16 cellular contexts compared by ENCODE assay signal in genomic region chr6:41268478-41268877, GRCh38. TPM values are rescaled to one million over a fixed set of nuclear protein-coding genes. Genes with fewer than 3 reads are reported as not detected.
DNase-seq lines count a peak whose midpoint lies in the region; TF ChIP-seq lines count a peak whose summit lies in the region.
"Had no signal": no experiment of that assay in that cellular context is flagged by ENCODE, and none has a peak within 500 bp of the region (broad histone marks: within the 10 kb centered on the region; RNA-seq: fewer than 3 reads in every experiment).

No MANE protein-coding gene starts in this region.

- peak; percentile 0 for DNase-seq in GM13976 (ENCODE audit: low spot score)
- DNase-seq in coronary artery (ENCODE audit: low spot score), result peak; percentile 52
- peak; percentile 10 for DNase-seq in islet precursor cell
- DNase-seq in activated CD4-positive, alpha-beta T cell treated with anti-CD3 and anti-CD28 coated beads, Interleukin-2, amount 10 ng/mL, durations not matched to agents 7 days and 5 days, result no peak
- no peak for DNase-seq in A673 (ENCODE audit: low spot score)
- no peak for DNase-seq in GF-D8 (lab: John Stamatoyannopoulos, UW)
- DNase-seq: 8988T; Caco-2; Calu3; CD4-positive, alpha-beta T cell; CD8-positive, alpha-beta T cell; DMS79 treated with DMSO at 0.1 percent for 48 hours had no signal

- peaks cover 13% of the 10 kb centered on the region for H3K27me3 Mint-ChIP-seq in activated CD4-positive, alpha-beta T cell treated with anti-CD3 and anti-CD28 coated beads, Interleukin-2, amount 10 ng/mL, durations not matched to agents 7 days and 5 days
- H3K27me3 Mint-ChIP-seq: B cell; CD4-positive, alpha-beta T cell had no signal

- POLR2A ChIA-PET in activated CD4-positive, alpha-beta T cell treated with anti-CD3 and anti-CD28 coated beads, Interleukin-2, amount 10 ng/mL, durations not matched to agents 7 days and 5 days (lab: Charles Lee), result no interaction called here
- POLR2A ChIA-PET in A673 (lab: Charles Lee; ENCODE audit: low non-redundant PET), result no interaction called here

- H3K27ac ChIP-seq in coronary artery, result no peak overlapping the region
- no peak overlapping the region for H3K27ac ChIP-seq in A673 (ENCODE audit: low read depth, low read length, poor library complexity, severe bottlenecking)
- H3K27ac ChIP-seq: BLaER1 treated with 17β-estradiol and CSF1 and Interleukin-3, amounts not matched to agents 10 nM and 100 nM; C4-2B had no signal

- CTCF ChIA-PET in activated CD4-positive, alpha-beta T cell treated with anti-CD3 and anti-CD28 coated beads, Interleukin-2, amount 10 ng/mL, durations not matched to agents 7 days and 5 days (lab: Charles Lee), result interaction anchor here (1.9 kb wide), 1 partner anchor 10 kb away, joined by 6 read pairs; no protein-coding TSS in a partner anchor
- CTCF ChIA-PET in A673 (lab: Charles Lee), result no interaction called here

- no peaks in the 10 kb centered on the region for H3K36me3 ChIP-seq in A673 (ENCODE audit: insufficient read depth, low read length, poor library complexity, severe bottlenecking)

- peaks cover 5% of the 10 kb centered on the region for H3K9me3 ChIP-seq in A673 (ENCODE audit: low read depth, low read length, poor library complexity, severe bottlenecking)
- H3K9me3 ChIP-seq: Caco-2 had no signal

- peaks cover 25% of the 10 kb centered on the region for H3K4me1 ChIP-seq in A673 (ENCODE audit: insufficient read depth, low read length, poor library complexity, severe bottlenecking)
- H3K4me1 ChIP-seq: Caco-2 had no signal

- peaks cover 1% of the 10 kb centered on the region for H3K36me3 Mint-ChIP-seq in activated CD4-positive, alpha-beta T cell treated with anti-CD3 and anti-CD28 coated beads, Interleukin-2, amount 10 ng/mL, durations not matched to agents 7 days and 5 days (ENCODE audit: low read depth)
- H3K36me3 Mint-ChIP-seq: CD8-positive, alpha-beta T cell had no signal

- in situ Hi-C loops in GM13976 (cut with MboI; ENCODE audit: low sequenced_read_pairs, unreplicated experiment), result no loop called here

- BruUV-seq in A673 (replicated peaks; lab: Mats Ljungman, UMichigan), result no TSS peak

- H3K4me3 ChIP-seq in coronary artery (no peak overlapping the region), A673 (ENCODE audit: low read depth, low read length, poor library complexity, severe bottlenecking) (no peak overlapping the region)
- H3K4me3 ChIP-seq: BLaER1 treated with 17β-estradiol and CSF1 and Interleukin-3, amounts not matched to agents 10 nM and 100 nM; GM12878 had no signal

- H3K9me3 Mint-ChIP-seq in activated CD4-positive, alpha-beta T cell treated with anti-CD3 and anti-CD28 coated beads, Interleukin-2, amount 10 ng/mL, durations not matched to agents 7 days and 5 days, result peaks cover 3% of the 10 kb centered on the region

- H3K27me3 ChIP-seq in A673 (replicated peaks; ENCODE audit: insufficient read depth, low read depth, low read length, poor library complexity), result no peaks in the 10 kb centered on the region
- H3K27me3 ChIP-seq: BLaER1 treated with 17β-estradiol and CSF1 and Interleukin-3, amounts not matched to agents 10 nM and 100 nM had no signal

- TF ChIP-seq CTCF in GM13976 (IDR thresholded peaks at IDR 0.05; ENCODE audit: borderline replicate concordance, control extremely low read depth, extremely low read depth, insufficient read depth, missing control alignments) (no peak), coronary artery (IDR thresholded peaks at IDR 0.05) (no peak), A673 (conservative IDR thresholded peaks at IDR 0.05; ENCODE audit: low read depth, low read length) (no peak)

- intact Hi-C loops in A673 (cut with micrococcal nuclease; ENCODE audit: unreplicated experiment), result no loop called here

- H3K27ac Mint-ChIP-seq in activated CD4-positive, alpha-beta T cell treated with anti-CD3 and anti-CD28 coated beads, Interleukin-2, amount 10 ng/mL, durations not matched to agents 7 days and 5 days, result no peak overlapping the region
- H3K27ac Mint-ChIP-seq: CD4-positive, alpha-beta T cell; CD8-positive, alpha-beta T cell had no signal

- H3K4me1 Mint-ChIP-seq in activated CD4-positive, alpha-beta T cell treated with anti-CD3 and anti-CD28 coated beads, Interleukin-2, amount 10 ng/mL, durations not matched to agents 7 days and 5 days, result peaks cover 9% of the 10 kb centered on the region

- H3K4me3 Mint-ChIP-seq in activated CD4-positive, alpha-beta T cell treated with anti-CD3 and anti-CD28 coated beads, Interleukin-2, amount 10 ng/mL, durations not matched to agents 7 days and 5 days, result no peak overlapping the region
- H3K4me3 Mint-ChIP-seq: B cell; CD4-positive, alpha-beta T cell; CD8-positive, alpha-beta T cell had no signal

RNA-seq across cellular contexts. Expression of gene TREM1, which starts 18.0 kb away (rescaled TPM):
- under 1 TPM in 1 of 2 experiments, not detected in 1; 0.40 TPM for total RNA-seq in activated CD4-positive, alpha-beta T cell treated with anti-CD3 and anti-CD28 coated beads, Interleukin-2, amount 10 ng/mL, durations not matched to agents 7 days and 5 days
- not detected in 2 replicates for total RNA-seq in A673 (2021)
- total RNA-seq: B cell, Caco-2 had no signal

RNA-seq across cellular contexts. Expression of gene TREML4, which starts 40.3 kb away (rescaled TPM):
- not detected for total RNA-seq in activated CD4-positive, alpha-beta T cell treated with anti-CD3 and anti-CD28 coated beads, Interleukin-2, amount 10 ng/mL, durations not matched to agents 7 days and 5 days
- total RNA-seq in A673 (2021), result not detected in 2 replicates
- total RNA-seq: B cell; Caco-2; Calu3; CD4-positive, alpha-beta T cell; CD8-positive, alpha-beta T cell; GM12878 had no signal

Comparison
In these comparisons a context has a peak if more than half of its experiments do, and no peak if none do; other contexts are left out.
1. DNase-seq: peak in GM13976 (single experiment), coronary artery (single experiment) and islet precursor cell (single experiment); none in activated CD4-positive, alpha-beta T cell treated with anti-CD3 and anti-CD28 coated beads, Interleukin-2, amount 10 ng/mL, durations not matched to agents 7 days and 5 days (single experiment), A673 (single experiment) and GF-D8 (single experiment).